Comparison of ENCODE assay signal across 1 cellular context in the genomic region with DNA sequence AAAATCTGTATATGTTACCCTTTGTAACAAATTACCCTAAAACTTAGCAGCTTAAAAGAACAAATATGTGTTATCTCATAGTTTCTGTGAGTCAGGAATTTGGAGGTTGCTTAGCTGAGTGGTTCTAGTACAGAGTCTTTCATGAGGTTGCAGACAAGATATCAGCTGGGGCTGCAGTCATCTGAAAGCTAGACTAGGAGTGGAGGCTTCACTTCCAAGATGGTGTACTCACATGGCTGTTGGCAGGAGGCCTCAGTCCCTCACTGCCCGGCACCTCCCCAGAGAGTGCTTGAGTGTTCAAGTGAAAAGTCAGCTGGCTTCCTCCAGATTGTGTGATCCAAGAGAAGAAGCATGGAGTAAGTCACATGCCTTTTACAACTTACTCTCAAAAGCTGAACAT.
TF ChIP-seq lines count a peak whose summit lies in the region.

No MANE protein-coding gene starts in this region.

TF ChIP-seq in GM23338, 12 proteins besides CTCF, POLR2A, EP300 and RAD21 (continued from another document):
- no peak for TF ChIP-seq ZNF331 (CRISPR knock-in tag; IDR thresholded peaks at IDR 0.05; ENCODE audit: low read depth)
- TF ChIP-seq, protein P1, sequence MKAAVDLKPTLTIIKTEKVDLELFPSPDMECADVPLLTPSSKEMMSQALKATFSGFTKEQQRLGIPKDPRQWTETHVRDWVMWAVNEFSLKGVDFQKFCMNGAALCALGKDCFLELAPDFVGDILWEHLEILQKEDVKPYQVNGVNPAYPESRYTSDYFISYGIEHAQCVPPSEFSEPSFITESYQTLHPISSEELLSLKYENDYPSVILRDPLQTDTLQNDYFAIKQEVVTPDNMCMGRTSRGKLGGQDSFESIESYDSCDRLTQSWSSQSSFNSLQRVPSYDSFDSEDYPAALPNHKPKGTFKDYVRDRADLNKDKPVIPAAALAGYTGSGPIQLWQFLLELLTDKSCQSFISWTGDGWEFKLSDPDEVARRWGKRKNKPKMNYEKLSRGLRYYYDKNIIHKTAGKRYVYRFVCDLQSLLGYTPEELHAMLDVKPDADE (IDR thresholded peaks at IDR 0.05) = no peak
- no peak for TF ChIP-seq ZNF114 (CRISPR knock-in tag; IDR thresholded peaks at IDR 0.05)
- TF ChIP-seq JUNB (IDR thresholded peaks at IDR 0.05; ENCODE audit: unreplicated experiment) = no peak
- no peak for TF ChIP-seq EZH2phosphoT487 (IDR thresholded peaks at IDR 0.05; ENCODE audit: unreplicated experiment)
- TF ChIP-seq EZH2 (IDR thresholded peaks at IDR 0.05; ENCODE audit: low read depth, unreplicated experiment) = no peak
